ENCODE assay signal across 1 cellular context in the genomic region with DNA sequence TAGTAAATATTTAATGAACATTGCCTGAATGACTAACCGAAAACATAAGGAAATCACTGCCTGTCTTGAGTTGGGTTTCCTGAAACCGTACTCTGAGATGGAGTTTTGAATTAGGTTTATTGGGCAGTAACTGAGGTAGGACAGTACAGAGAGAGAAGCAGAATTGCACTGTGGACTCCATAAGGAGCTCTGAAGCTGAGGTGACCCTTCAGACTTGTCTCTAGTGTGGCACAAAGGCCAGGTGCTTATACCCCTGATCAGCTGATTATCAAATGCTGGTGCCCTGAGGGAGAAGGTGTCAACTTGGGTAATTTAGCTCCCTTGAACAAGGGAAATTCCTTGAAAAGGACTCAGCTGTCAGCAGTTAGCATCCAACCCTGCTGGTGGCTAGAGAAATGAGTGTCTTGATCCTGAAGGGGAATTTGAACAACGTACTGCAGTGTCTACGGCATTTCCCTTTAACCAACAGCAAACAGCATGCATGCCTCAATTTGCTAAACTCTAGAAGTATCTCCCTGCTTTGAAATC.
A peak's percentile ranks its signal among the peaks of the same experiment; 100 is the strongest.
TF ChIP-seq lines count a peak whose summit lies in the region.

No MANE protein-coding gene starts in this region.

TF ChIP-seq in GM12878, 131 proteins besides CTCF, POLR2A, EP300 and RAD21 (continued from another document):
- TF ChIP-seq EED (IDR thresholded peaks at IDR 0.05; ENCODE audit: low read depth) (peak; percentile 97), CREM (IDR thresholded peaks at IDR 0.05; ENCODE audit: low read depth) (peak; percentile 86), TBL1XR1 (IDR thresholded peaks at IDR 0.05; ENCODE audit: low read depth, low read length) (0 out of 2 replicates have a peak, but pooled peaks have one; percentile 37), ZNF24 (IDR thresholded peaks at IDR 0.05) (no peak), SMAD1 (IDR thresholded peaks at IDR 0.05; ENCODE audit: low read depth, partially characterized antibody) (no peak), NBN (IDR thresholded peaks at IDR 0.05) (peak; percentile 48; the same call in 1 of the 2 replicates), NRF1 (conservative IDR thresholded peaks at IDR 0.05; ENCODE audit: low read depth, low read length) (no peak), ZSCAN29 (IDR thresholded peaks at IDR 0.05) (no peak), KAT2A (conservative IDR thresholded peaks at IDR 0.05; ENCODE audit: control insufficient read depth, low read depth, low read length) (no peak), STAT3 (IDR thresholded peaks at IDR 0.05; ENCODE audit: low read depth, low read length) (no peak), MXI1 (IDR thresholded peaks at IDR 0.05; ENCODE audit: low read depth, low read length) (no peak), MTA2 (IDR thresholded peaks at IDR 0.05; ENCODE audit: low read depth) (peak; percentile 85), RAD51 (IDR thresholded peaks at IDR 0.05) (peak; percentile 55), YY1 (IDR thresholded peaks at IDR 0.05; ENCODE audit: low read depth, low read length) (no peak), NR2F1 (conservative IDR thresholded peaks at IDR 0.05) (peak; percentile 71; the same call in 1 of the 2 replicates), HCFC1 (IDR thresholded peaks at IDR 0.05; ENCODE audit: low read length) (no peak), BRCA1 (IDR thresholded peaks at IDR 0.05; ENCODE audit: low read depth, low read length) (no peak), SREBF1 (IDR thresholded peaks at IDR 0.05; ENCODE audit: low read length) (no peak), TCF12 (IDR thresholded peaks at IDR 0.05; ENCODE audit: low read depth, low read length) (peak; percentile 92), YBX1 (IDR thresholded peaks at IDR 0.05) (no peak), POLR2AphosphoS5 (IDR thresholded peaks at IDR 0.05; ENCODE audit: low read length) (peak; percentile 81), SUZ12 (IDR thresholded peaks at IDR 0.05; ENCODE audit: unreplicated experiment) (no peak), ZNF274 (IDR thresholded peaks at IDR 0.05; ENCODE audit: insufficient read depth, insufficient read length) (no peak), JUNB (IDR thresholded peaks at IDR 0.05) (peak; percentile 84)
- TF ChIP-seq, protein P1, sequence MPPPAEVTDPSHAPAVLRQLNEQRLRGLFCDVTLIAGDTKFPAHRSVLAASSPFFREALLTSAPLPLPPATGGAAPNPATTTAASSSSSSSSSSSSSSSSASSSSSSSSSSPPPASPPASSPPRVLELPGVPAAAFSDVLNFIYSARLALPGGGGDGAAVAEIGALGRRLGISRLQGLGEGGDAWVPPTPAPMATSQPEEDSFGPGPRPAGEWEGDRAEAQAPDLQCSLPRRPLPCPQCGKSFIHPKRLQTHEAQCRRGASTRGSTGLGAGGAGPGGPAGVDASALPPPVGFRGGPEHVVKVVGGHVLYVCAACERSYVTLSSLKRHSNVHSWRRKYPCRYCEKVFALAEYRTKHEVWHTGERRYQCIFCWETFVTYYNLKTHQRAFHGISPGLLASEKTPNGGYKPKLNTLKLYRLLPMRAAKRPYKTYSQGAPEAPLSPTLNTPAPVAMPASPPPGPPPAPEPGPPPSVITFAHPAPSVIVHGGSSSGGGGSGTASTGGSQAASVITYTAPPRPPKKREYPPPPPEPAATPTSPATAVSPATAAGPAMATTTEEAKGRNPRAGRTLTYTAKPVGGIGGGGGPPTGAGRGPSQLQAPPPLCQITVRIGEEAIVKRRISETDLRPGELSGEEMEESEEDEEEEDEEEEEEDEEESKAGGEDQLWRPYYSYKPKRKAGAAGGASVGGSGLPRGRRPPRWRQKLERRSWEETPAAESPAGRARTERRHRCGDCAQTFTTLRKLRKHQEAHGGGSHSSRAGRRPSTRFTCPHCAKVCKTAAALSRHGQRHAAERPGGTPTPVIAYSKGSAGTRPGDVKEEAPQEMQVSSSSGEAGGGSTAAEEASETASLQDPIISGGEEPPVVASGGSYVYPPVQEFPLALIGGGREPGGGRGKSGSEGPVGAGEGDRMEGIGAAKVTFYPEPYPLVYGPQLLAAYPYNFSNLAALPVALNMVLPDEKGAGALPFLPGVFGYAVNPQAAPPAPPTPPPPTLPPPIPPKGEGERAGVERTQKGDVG (CRISPR knock-in tag; IDR thresholded peaks at IDR 0.05): no peak
- TF ChIP-seq, protein P2, sequence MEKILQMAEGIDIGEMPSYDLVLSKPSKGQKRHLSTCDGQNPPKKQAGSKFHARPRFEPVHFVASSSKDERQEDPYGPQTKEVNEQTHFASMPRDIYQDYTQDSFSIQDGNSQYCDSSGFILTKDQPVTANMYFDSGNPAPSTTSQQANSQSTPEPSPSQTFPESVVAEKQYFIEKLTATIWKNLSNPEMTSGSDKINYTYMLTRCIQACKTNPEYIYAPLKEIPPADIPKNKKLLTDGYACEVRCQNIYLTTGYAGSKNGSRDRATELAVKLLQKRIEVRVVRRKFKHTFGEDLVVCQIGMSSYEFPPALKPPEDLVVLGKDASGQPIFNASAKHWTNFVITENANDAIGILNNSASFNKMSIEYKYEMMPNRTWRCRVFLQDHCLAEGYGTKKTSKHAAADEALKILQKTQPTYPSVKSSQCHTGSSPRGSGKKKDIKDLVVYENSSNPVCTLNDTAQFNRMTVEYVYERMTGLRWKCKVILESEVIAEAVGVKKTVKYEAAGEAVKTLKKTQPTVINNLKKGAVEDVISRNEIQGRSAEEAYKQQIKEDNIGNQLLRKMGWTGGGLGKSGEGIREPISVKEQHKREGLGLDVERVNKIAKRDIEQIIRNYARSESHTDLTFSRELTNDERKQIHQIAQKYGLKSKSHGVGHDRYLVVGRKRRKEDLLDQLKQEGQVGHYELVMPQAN (conservative IDR thresholded peaks at IDR 0.05): no peak
- TF ChIP-seq, protein P3, sequence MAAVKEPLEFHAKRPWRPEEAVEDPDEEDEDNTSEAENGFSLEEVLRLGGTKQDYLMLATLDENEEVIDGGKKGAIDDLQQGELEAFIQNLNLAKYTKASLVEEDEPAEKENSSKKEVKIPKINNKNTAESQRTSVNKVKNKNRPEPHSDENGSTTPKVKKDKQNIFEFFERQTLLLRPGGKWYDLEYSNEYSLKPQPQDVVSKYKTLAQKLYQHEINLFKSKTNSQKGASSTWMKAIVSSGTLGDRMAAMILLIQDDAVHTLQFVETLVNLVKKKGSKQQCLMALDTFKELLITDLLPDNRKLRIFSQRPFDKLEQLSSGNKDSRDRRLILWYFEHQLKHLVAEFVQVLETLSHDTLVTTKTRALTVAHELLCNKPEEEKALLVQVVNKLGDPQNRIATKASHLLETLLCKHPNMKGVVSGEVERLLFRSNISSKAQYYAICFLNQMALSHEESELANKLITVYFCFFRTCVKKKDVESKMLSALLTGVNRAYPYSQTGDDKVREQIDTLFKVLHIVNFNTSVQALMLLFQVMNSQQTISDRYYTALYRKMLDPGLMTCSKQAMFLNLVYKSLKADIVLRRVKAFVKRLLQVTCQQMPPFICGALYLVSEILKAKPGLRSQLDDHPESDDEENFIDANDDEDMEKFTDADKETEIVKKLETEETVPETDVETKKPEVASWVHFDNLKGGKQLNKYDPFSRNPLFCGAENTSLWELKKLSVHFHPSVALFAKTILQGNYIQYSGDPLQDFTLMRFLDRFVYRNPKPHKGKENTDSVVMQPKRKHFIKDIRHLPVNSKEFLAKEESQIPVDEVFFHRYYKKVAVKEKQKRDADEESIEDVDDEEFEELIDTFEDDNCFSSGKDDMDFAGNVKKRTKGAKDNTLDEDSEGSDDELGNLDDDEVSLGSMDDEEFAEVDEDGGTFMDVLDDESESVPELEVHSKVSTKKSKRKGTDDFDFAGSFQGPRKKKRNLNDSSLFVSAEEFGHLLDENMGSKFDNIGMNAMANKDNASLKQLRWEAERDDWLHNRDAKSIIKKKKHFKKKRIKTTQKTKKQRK (IDR thresholded peaks at IDR 0.05; ENCODE audit: low read depth, low read length): no peak
